Comparison of ENCODE assay signal across 29 cellular contexts in genomic region chr17:45955326-45955725, GRCh38. TPM values are rescaled to one million over a fixed set of nuclear protein-coding genes. Genes with fewer than 3 reads are reported as not detected.
"Had no signal": no experiment of that assay in that cellular context is flagged by ENCODE, and none has a peak within 500 bp of the region (broad histone marks: within the 10 kb centered on the region; RNA-seq: fewer than 3 reads in every experiment).

No MANE protein-coding gene starts in this region.

- DNase-seq: effector CD8-positive, alpha-beta T cell; endodermal cell; foreskin keratinocyte; heart left ventricle; kidney; left lung; mesenchymal stem cell; mucosa of descending colon; naive B cell; nephron progenitor cell; stimulated activated CD4-positive, alpha-beta T cell treated with anti-CD3 and anti-CD28 coated beads, Interleukin-15, amount 100 ng/mL, for 24 hours; stimulated activated CD4-positive, alpha-beta T cell treated with anti-CD3 and anti-CD28 coated beads, Interleukin-2, amount 100 ng/mL, for 48 hours; stimulated activated naive CD4-positive, alpha-beta T cell; stimulated activated naive CD8-positive, alpha-beta T cell treated with anti-CD3 and anti-CD28 coated beads, Interleukin-15, amount 100 ng/mL, for 72 hours; testis; tibial artery; upper lobe of left lung had no signal

- H3K4me1 ChIP-seq: esophagus muscularis mucosa, foreskin keratinocyte, gastroesophageal sphincter, heart left ventricle, left lung, prostate gland, right atrium auricular region, testis, tibial artery, upper lobe of left lung had no signal

- H2AFZ ChIP-seq: hepatocyte had no signal

- H3K27me3 ChIP-seq: right atrium auricular region, testis, upper lobe of left lung had no signal

- H3K36me3 ChIP-seq: esophagus muscularis mucosa, gastroesophageal sphincter, heart left ventricle, left lung, prostate gland, right atrium auricular region, tibial artery, upper lobe of left lung had no signal

- ATAC-seq: foreskin keratinocyte; gastroesophageal sphincter; left lung; mucosa of descending colon; stimulated activated naive CD8-positive, alpha-beta T cell treated with anti-CD3 and anti-CD28 coated beads, Interleukin-15, amount 100 ng/mL, for 72 hours had no signal

- H3K9me3 ChIP-seq: esophagus muscularis mucosa, gastroesophageal sphincter, heart left ventricle, left lung, mucosa of descending colon, prostate gland, right atrium auricular region, testis, tibial artery, upper lobe of left lung had no signal

- H3K27ac ChIP-seq: epithelial cell of prostate, esophagus muscularis mucosa, foreskin keratinocyte, gastroesophageal sphincter, heart left ventricle, hepatocyte, left lung, prostate gland, right atrium auricular region, skin epidermis, testis, tibial artery, upper lobe of left lung had no signal

- H3K79me2 ChIP-seq: hepatocyte had no signal

- H3K4me2 ChIP-seq: hepatocyte had no signal

- H3K4me3 ChIP-seq: esophagus muscularis mucosa, gastroesophageal sphincter, heart left ventricle, hepatocyte, left lung, mucosa of descending colon, prostate gland, right atrium auricular region, skin epidermis, testis, tibial artery, upper lobe of left lung had no signal

RNA-seq across cellular contexts. Expression of gene STH, which starts 43.7 kb away (rescaled TPM):
- total RNA-seq: endodermal cell, esophagus muscularis mucosa, fibroblast of lung, foreskin keratinocyte, gastroesophageal sphincter, hepatocyte, kidney, left lung, lower leg skin, lung microvascular endothelial cell, mesothelial cell of epicardium, mucosa of descending colon, osteocyte, prostate gland, right atrium auricular region, upper lobe of left lung had no signal
- polyA plus RNA-seq: fibroblast of lung, foreskin keratinocyte, hepatocyte had no signal
